24 cellular contexts compared by ENCODE assay signal in the genomic region with DNA sequence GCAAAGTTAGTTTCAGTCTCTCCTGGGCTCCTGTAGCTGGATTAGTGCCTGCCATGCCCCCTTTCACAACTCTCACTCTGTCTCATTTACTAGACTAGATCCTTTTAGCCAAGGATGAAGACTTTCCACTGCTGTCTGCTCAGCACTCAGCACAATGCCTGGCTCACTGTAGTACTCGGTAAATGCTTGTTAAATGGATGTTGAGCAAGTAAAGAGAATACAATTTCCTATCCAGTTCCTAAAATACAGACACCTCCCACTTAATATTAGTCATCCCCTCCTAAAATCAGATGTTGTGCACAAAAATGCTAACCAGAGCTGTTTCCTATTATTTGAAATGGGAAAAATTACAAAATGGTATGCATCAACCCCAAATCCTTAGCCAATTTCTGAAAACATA.
"Had no signal": no experiment of that assay in that cellular context is flagged by ENCODE, and none has a peak within 500 bp of the region (broad histone marks: within the 10 kb centered on the region; RNA-seq: fewer than 3 reads in every experiment).

No MANE protein-coding gene starts in this region.

- H3K27ac ChIP-seq: epithelial cell of prostate, esophagus muscularis mucosa, parathyroid adenoma, prostate gland, spleen, stomach, vagina had no signal

- H2AFZ ChIP-seq: parathyroid adenoma had no signal

- H3K27ac Mint-ChIP-seq: natural killer cell treated with Interleukin-12 subunit alpha and Interleukin-12 subunit beta and Interleukin-15 and Interleukin-18, amount 100 ng/mL, for 72 hours; stimulated activated naive B cell treated with anti-CD40 and anti-IgM and Interleukin-4, amounts not matched to agents 10 μg/mL and 1 μg/mL and 100 μg/mL, for 72 hours had no signal

- H3K4me3 ChIP-seq: esophagus muscularis mucosa, heart right ventricle, lung, prostate gland, spleen, stomach, vagina had no signal

- H3K4me1 Mint-ChIP-seq: stimulated activated naive B cell treated with anti-CD40 and anti-IgM and Interleukin-4, amounts not matched to agents 10 μg/mL and 1 μg/mL and 100 μg/mL, for 72 hours had no signal

- H3K36me3 Mint-ChIP-seq: natural killer cell treated with Interleukin-12 subunit alpha and Interleukin-12 subunit beta and Interleukin-15 and Interleukin-18, amount 100 ng/mL, for 72 hours; stimulated activated naive B cell treated with anti-CD40 and anti-IgM and Interleukin-4, amounts not matched to agents 10 μg/mL and 1 μg/mL and 100 μg/mL, for 72 hours had no signal

- H3K27me3 ChIP-seq: esophagus muscularis mucosa, heart right ventricle, vagina had no signal

- H3K79me2 ChIP-seq: parathyroid adenoma had no signal

- H3K4me3 Mint-ChIP-seq: natural killer cell treated with Interleukin-12 subunit alpha and Interleukin-12 subunit beta and Interleukin-15 and Interleukin-18, amount 100 ng/mL, for 72 hours; stimulated activated naive B cell treated with anti-CD40 and anti-IgM and Interleukin-4, amounts not matched to agents 10 μg/mL and 1 μg/mL and 100 μg/mL, for 72 hours had no signal

- H3K4me1 ChIP-seq: esophagus muscularis mucosa, parathyroid adenoma, prostate gland, spleen, stomach, vagina had no signal

- ATAC-seq: left lobe of liver; natural killer cell treated with Interleukin-12 subunit alpha and Interleukin-12 subunit beta and Interleukin-15 and Interleukin-18, amount 100 ng/mL, for 72 hours; sciatic nerve; stimulated activated naive B cell treated with anti-CD40 and anti-IgM and Interleukin-4, amounts not matched to agents 10 μg/mL and 1 μg/mL and 100 μg/mL, for 72 hours had no signal

- H3K9me3 ChIP-seq: esophagus muscularis mucosa, heart right ventricle, prostate gland, spleen, stomach, vagina had no signal

- DNase-seq: effector memory CD4-positive, alpha-beta T cell; heart right ventricle; islet precursor cell; mesenchymal stem cell; midbrain; occipital lobe; retina; spleen; stimulated activated CD4-positive, alpha-beta T cell treated with anti-CD3 and anti-CD28 coated beads, Interleukin-15, amount 100 ng/mL, for 24 hours; stimulated activated CD4-positive, alpha-beta T cell treated with anti-CD3 and anti-CD28 coated beads, Interleukin-1b, Interleukin-23, amount 100 ng/mL, for 48 hours; stimulated activated CD4-positive, alpha-beta T cell treated with anti-CD3 and anti-CD28 coated beads, Interleukin-4, amount 100 ng/mL, for 4 hours; stimulated activated naive B cell treated with anti-CD40 and anti-IgM and Interleukin-4, amounts not matched to agents 10 μg/mL and 1 μg/mL and 100 μg/mL, for 72 hours; stomach; substantia nigra; trophoblast cell had no signal

- H3K9me3 Mint-ChIP-seq: stimulated activated naive B cell treated with anti-CD40 and anti-IgM and Interleukin-4, amounts not matched to agents 10 μg/mL and 1 μg/mL and 100 μg/mL, for 72 hours had no signal

- H3K9ac ChIP-seq: parathyroid adenoma had no signal

- H3K36me3 ChIP-seq: esophagus muscularis mucosa, heart right ventricle, prostate gland, spleen, stomach, vagina had no signal
